ENCODE assay signal across 10 cellular contexts in genomic region chr11:57294225-57295131, GRCh38. TPM values are rescaled to one million over a fixed set of nuclear protein-coding genes. Genes with fewer than 3 reads are reported as not detected.
A peak's percentile ranks its signal among the peaks of the same experiment; 100 is the strongest.
DNase-seq lines count a peak whose midpoint lies in the region; ATAC-seq and TF ChIP-seq lines count a peak whose summit lies in the region.
"Had no signal": no experiment of that assay in that cellular context is flagged by ENCODE, and none has a peak within 500 bp of the region (broad histone marks: within the 10 kb centered on the region; RNA-seq: fewer than 3 reads in every experiment).

No MANE protein-coding gene starts in this region.

- no peak for TF ChIP-seq POLR2A in upper lobe of left lung (IDR thresholded peaks at IDR 0.05)

- WGBS in upper lobe of left lung, 2 donors = 59 to 100% methylated on average over 1 to 2 of the region's 2 CpGs

- H3K4me1 ChIP-seq in left lung = peaks cover 11 to 21% of the 10 kb centered on the region in 2 donors
- peaks cover 3 to 30% (median 14%) of the 10 kb centered on the region in 4 donors for H3K4me1 ChIP-seq in upper lobe of left lung
- H3K4me1 ChIP-seq in ascending aorta = peaks cover 0 to 4% of the 10 kb centered on the region in 2 donors

- H3K27ac ChIP-seq in left lung (peak overlapping the region; percentile 6 to 30), upper lobe of left lung (peak overlapping the region; percentile 63 to 73 (median 70)), ascending aorta (peak overlapping the region in 1 of 2 donors; percentile 34)
- H3K27ac ChIP-seq: BLaER1 had no signal

- no peak for TF ChIP-seq EP300 in upper lobe of left lung (IDR thresholded peaks at IDR 0.05)

- peak; percentile 87 for ATAC-seq in left lung
- peak; percentile 45 to 80 for ATAC-seq in upper lobe of left lung (ENCODE audit: low FRiP score in 2 of 2)

- H3K4me3 ChIP-seq in astrocyte of the spinal cord (ENCODE audit: low read depth, low read length) (no peak overlapping the region), left lung (no peak overlapping the region), upper lobe of left lung (no peak overlapping the region), ascending aorta (no peak overlapping the region)
- H3K4me3 ChIP-seq: BLaER1 had no signal

- H3K27me3 ChIP-seq in left lung (no peaks in the 10 kb centered on the region), upper lobe of left lung (no peaks in the 10 kb centered on the region), ascending aorta (no peaks in the 10 kb centered on the region)
- H3K27me3 ChIP-seq: BLaER1 had no signal

- H3K9me3 ChIP-seq in left lung (peaks cover 0 to 10% of the 10 kb centered on the region in 2 donors), upper lobe of left lung (peaks cover 0 to 7% (median 4%) of the 10 kb centered on the region in 4 donors), ascending aorta (peaks cover 1 to 5% of the 10 kb centered on the region in 2 donors)

- DNase-seq in SHP77 (lab: John Stamatoyannopoulos, UW) = peak; percentile 21 to 24
- no peak for DNase-seq in SHP77 treated with DMSO at 0.1 percent for 48 hours (lab: John Stamatoyannopoulos, UW)
- peak; percentile 91 for DNase-seq in astrocyte of the spinal cord (ENCODE audit: low read depth, low spot score)
- DNase-seq in left lung = peak; percentile 52 to 67
- DNase-seq in upper lobe of left lung = peak; percentile 33 to 83
- DNase-seq in ascending aorta (ENCODE audit: low spot score in 2 of 2) = no peak
- no peak for DNase-seq in activated naive CD4-positive, alpha-beta T cell (lab: John Stamatoyannopoulos, UW)
- no peak for DNase-seq in foreskin melanocyte

- intact Hi-C loops in left lung (cut with DNase I) = no loop called here
- intact Hi-C loops in ascending aorta (cut with DNase I) = no loop called here

- no peak for TF ChIP-seq CTCF in astrocyte of the spinal cord (IDR thresholded peaks at IDR 0.05; ENCODE audit: low read depth, low read length)
- no peak for TF ChIP-seq CTCF in left lung (IDR thresholded peaks at IDR 0.05)
- no peak for TF ChIP-seq CTCF in upper lobe of left lung (IDR thresholded peaks at IDR 0.05)
- no peak for TF ChIP-seq CTCF in ascending aorta (IDR thresholded peaks at IDR 0.05)

- peaks cover 0 to 23% of the 10 kb centered on the region in 2 donors for H3K36me3 ChIP-seq in left lung
- H3K36me3 ChIP-seq in upper lobe of left lung = peaks cover 6 to 29% (median 14%) of the 10 kb centered on the region in 4 donors
- peaks cover 19 to 28% of the 10 kb centered on the region in 2 donors for H3K36me3 ChIP-seq in ascending aorta

- in situ Hi-C loops in astrocyte of the spinal cord (cut with HindIII; ENCODE audit: low sequenced_read_pairs) = no loop called here

RNA-seq across cellular contexts. Expression of gene TNKS1BP1, which starts 30.3 kb away (rescaled TPM):
- total RNA-seq in left lung = 100 to 1,000 TPM; 156 to 203 TPM
- total RNA-seq in upper lobe of left lung = 100 to 1,000 TPM; 120 to 322 (median 184) TPM
- 131 TPM for total RNA-seq in ascending aorta

RNA-seq across cellular contexts. Expression of gene SSRP1, which starts 41.2 kb away (rescaled TPM):
- total RNA-seq in left lung (10 to 100 TPM; 57.3 to 86.3 TPM), upper lobe of left lung (10 to 100 TPM; 48.2 to 89.6 (median 65.5) TPM), ascending aorta (110 TPM)

RNA-seq across cellular contexts. Expression of gene P2RX3, which starts 43.7 kb away (rescaled TPM):
- total RNA-seq in left lung = not detected
- not detected for total RNA-seq in upper lobe of left lung
- not detected for total RNA-seq in ascending aorta
- total RNA-seq: glomerular endothelial cell had no signal

RNA-seq across cellular contexts. Expression of gene APLNR, which starts 57.4 kb away (rescaled TPM):
- total RNA-seq in left lung (10 to 100 TPM; 11.2 to 21.9 TPM), upper lobe of left lung (1 to 10 TPM in 5 of 6 donors, not detected in 1; 1.1 to 5.7 (median 1.9) TPM), ascending aorta (15.1 TPM)

Comparison
In these comparisons a context has a peak if more than half of its experiments do, and no peak if none do; other contexts are left out.
1. DNase-seq: peak in SHP77 (2 of 2), astrocyte of the spinal cord (single experiment), left lung (2 of 2) and upper lobe of left lung (2 of 2); none in SHP77 treated with DMSO at 0.1 percent for 48 hours (single experiment), ascending aorta (0 of 2), activated naive CD4-positive, alpha-beta T cell (0 of 4) and foreskin melanocyte (single experiment).